In genomic region chr5:53934126-53934856, GRCh38 we compare ENCODE assay signal across 1 cellular context.
TF ChIP-seq lines count a peak whose summit lies in the region.

No MANE protein-coding gene starts in this region.

TF ChIP-seq in IMR-90, 13 proteins besides CTCF, POLR2A, EP300 and RAD21 (continued from another document):
- TF ChIP-seq ELK1 (IDR thresholded peaks at IDR 0.05; ENCODE audit: borderline replicate concordance, low read depth, low read length): no peak
- no peak for TF ChIP-seq CHD1 (IDR thresholded peaks at IDR 0.05; ENCODE audit: low read depth, low read length)
